24 cellular contexts compared by ENCODE assay signal in genomic region chr10:77969029-77969635, GRCh38. TPM values are rescaled to one million over a fixed set of nuclear protein-coding genes. Genes with fewer than 3 reads are reported as not detected.
DNase-seq lines count a peak whose midpoint lies in the region; ATAC-seq and TF ChIP-seq lines count a peak whose summit lies in the region.
"Had no signal": no experiment of that assay in that cellular context is flagged by ENCODE, and none has a peak within 500 bp of the region (broad histone marks: within the 10 kb centered on the region; RNA-seq: fewer than 3 reads in every experiment).

No MANE protein-coding gene starts in this region.

- no peak for TF ChIP-seq EP300 in neural cell (conservative IDR thresholded peaks at IDR 0.05; ENCODE audit: poor library complexity, severe bottlenecking)

- TF ChIP-seq RAD21 in neural cell (conservative IDR thresholded peaks at IDR 0.05), result no peak

- peak overlapping the region; percentile 42 to 58 for H3K27ac ChIP-seq in breast epithelium
- peak overlapping the region; percentile 94 for H3K27ac ChIP-seq in neural cell (ENCODE audit: low read length)
- H3K27ac ChIP-seq in gastrocnemius medialis, result peak overlapping the region; percentile 34 to 95 (median 90)
- H3K27ac ChIP-seq in body of pancreas, result no peak overlapping the region

- H3K4me2 ChIP-seq in neural cell (ENCODE audit: low read length), result no peak overlapping the region

- H3K4me3 ChIP-seq in breast epithelium (no peak overlapping the region), neural cell (ENCODE audit: low read length) (no peak overlapping the region), gastrocnemius medialis (no peak overlapping the region), body of pancreas (no peak overlapping the region)

- no peaks in the 10 kb centered on the region for H3K4me1 ChIP-seq in breast epithelium
- peaks cover 20 to 36% of the 10 kb centered on the region in 2 donors for H3K4me1 ChIP-seq in gastrocnemius medialis
- peaks cover 9% of the 10 kb centered on the region for H3K4me1 ChIP-seq in body of pancreas

- TF ChIP-seq CTCF in breast epithelium (IDR thresholded peaks at IDR 0.05), result no peak
- TF ChIP-seq CTCF in MCF 10A (IDR thresholded peaks at IDR 0.05; ENCODE audit: unreplicated experiment), result no peak
- no peak for TF ChIP-seq CTCF in neural cell (IDR thresholded peaks at IDR 0.05; ENCODE audit: poor library complexity, severe bottlenecking)
- no peak for TF ChIP-seq CTCF in gastrocnemius medialis (IDR thresholded peaks at IDR 0.05 in 4 of 5, conservative IDR thresholded peaks at IDR 0.05 in 1 of 5)
- TF ChIP-seq CTCF in body of pancreas (IDR thresholded peaks at IDR 0.05), result no peak

- no peaks in the 10 kb centered on the region for H3K4me1 Mint-ChIP-seq in MCF 10A (ENCODE audit: insufficient read depth, unreplicated experiment)
- peaks cover 7 to 9% of the 10 kb centered on the region in 2 donors for H3K4me1 Mint-ChIP-seq in effector memory CD8-positive, alpha-beta T cell (ENCODE audit: low read depth in 2 of 2)
- H3K4me1 Mint-ChIP-seq in activated T-helper 17 cell treated with anti-CD3 and anti-CD28 coated beads, Interleukin-2, amount 50 U/mL, for 72 hours, result no peaks in the 10 kb centered on the region

- ATAC-seq in gastrocnemius medialis (no peak), body of pancreas (no peak)
- no peak for ATAC-seq in effector memory CD8-positive, alpha-beta T cell (replicated peaks)
- ATAC-seq in activated T-helper 17 cell treated with anti-CD3 and anti-CD28 coated beads, Interleukin-2, amount 50 U/mL, for 72 hours (replicated peaks), result no peak
- ATAC-seq: left lobe of liver, natural killer cell, Right ventricle myocardium inferior, WTC11 had no signal

- no TSS peak for BruUV-seq in MCF 10A (replicated peaks; lab: Mats Ljungman, UMichigan)

- WGBS in body of pancreas, 2 donors, result 66 to 78% methylated on average over 7 of the region's 7 CpGs

- H3K9me3 ChIP-seq in breast epithelium (no peaks in the 10 kb centered on the region), neural cell (ENCODE audit: low read length) (no peaks in the 10 kb centered on the region), gastrocnemius medialis (no peaks in the 10 kb centered on the region), body of pancreas (no peaks in the 10 kb centered on the region)

- intact Hi-C loops in breast epithelium (cut with DNase I; ENCODE audit: low total_unique reads) (no loop called here), MCF 10A (cut with micrococcal nuclease) (no loop called here), gastrocnemius medialis (cut with DNase I; ENCODE audit: low total_unique reads) (no loop called here), body of pancreas (cut with DNase I) (no loop called here)

- CTCF ChIA-PET in MCF 10A (lab: Yijun Ruan, JAX), result interaction anchor here (0.6 to 1.4 kb wide), 3 partner anchors 16 to 124 kb away, joined by 3 to 10 read pairs (median 3); no protein-coding TSS in a partner anchor

- DNase-seq in breast epithelium (ENCODE audit: low spot score in 2 of 2), result no peak
- DNase-seq in MCF 10A (ENCODE audit: unreplicated experiment), result no peak
- no peak for DNase-seq in gastrocnemius medialis
- no peak for DNase-seq in effector memory CD8-positive, alpha-beta T cell
- no peak for DNase-seq in central memory CD4-positive, alpha-beta T cell
- no peak for DNase-seq in body of pancreas
- DNase-seq: activated CD4-positive, alpha-beta T cell treated with anti-CD3 and anti-CD28 coated beads, Interleukin-2, amount 50 U/mL, for 4 hours; activated CD8-positive, alpha-beta memory T cell treated with anti-CD3 and anti-CD28 coated beads, Interleukin-2, amount 50 U/mL, for 4 hours; activated effector memory CD4-positive, alpha-beta T cell treated with Interleukin-2 at 50 U/mL for 16 hours; activated naive CD8-positive, alpha-beta T cell treated with anti-CD3 and anti-CD28 coated beads, Interleukin-2, amount 10 ng/mL, durations not matched to agents 7 days and 5 days; CD8-positive, alpha-beta memory T cell; effector memory CD4-positive, alpha-beta T cell; MM.1S; natural killer cell; NCI-H146; OCI-M1; small intestine; stimulated activated CD4-positive, alpha-beta T cell treated with anti-CD3 and anti-CD28 coated beads, Interleukin-1b, Interleukin-23, amount 100 ng/mL, for 48 hours; T-helper 9 cell had no signal

- POLR2A ChIA-PET in MCF 10A (lab: Yijun Ruan, JAX), result interaction anchor here (0.7 to 1.3 kb wide), 4 partner anchors 13 to 96 kb away, joined by 3 to 8 read pairs (median 4); no protein-coding TSS in a partner anchor

- H3K9me2 ChIP-seq in neural cell (ENCODE audit: insufficient read depth, low read length), result no peaks in the 10 kb centered on the region

- H3K27ac Mint-ChIP-seq in MCF 10A (ENCODE audit: low read depth, unreplicated experiment), result no peak overlapping the region
- peak overlapping the region in 1 of 2 donors; percentile 58 for H3K27ac Mint-ChIP-seq in effector memory CD8-positive, alpha-beta T cell
- no peak overlapping the region for H3K27ac Mint-ChIP-seq in activated T-helper 17 cell treated with anti-CD3 and anti-CD28 coated beads, Interleukin-2, amount 50 U/mL, for 72 hours
- H3K27ac Mint-ChIP-seq: activated naive CD8-positive, alpha-beta T cell treated with anti-CD3 and anti-CD28 coated beads, Interleukin-2, amount 10 ng/mL, durations not matched to agents 7 days and 5 days; CD8-positive, alpha-beta memory T cell; natural killer cell; WTC11 had no signal

- no peak overlapping the region for H3K4me3 Mint-ChIP-seq in MCF 10A (ENCODE audit: unreplicated experiment)
- H3K4me3 Mint-ChIP-seq in effector memory CD8-positive, alpha-beta T cell, result no peak overlapping the region
- H3K4me3 Mint-ChIP-seq in activated T-helper 17 cell treated with anti-CD3 and anti-CD28 coated beads, Interleukin-2, amount 50 U/mL, for 72 hours, result no peak overlapping the region
- H3K4me3 Mint-ChIP-seq: activated naive CD8-positive, alpha-beta T cell treated with anti-CD3 and anti-CD28 coated beads, Interleukin-2, amount 10 ng/mL, durations not matched to agents 7 days and 5 days; CD8-positive, alpha-beta memory T cell; natural killer cell; WTC11 had no signal

- no peaks in the 10 kb centered on the region for H3F3A ChIP-seq in neural cell (ENCODE audit: insufficient read depth, low read length, poor library complexity, severe bottlenecking)

- no peaks in the 10 kb centered on the region for H3K9me3 Mint-ChIP-seq in MCF 10A (ENCODE audit: unreplicated experiment)
- no peaks in the 10 kb centered on the region for H3K9me3 Mint-ChIP-seq in effector memory CD8-positive, alpha-beta T cell
- no peaks in the 10 kb centered on the region for H3K9me3 Mint-ChIP-seq in activated T-helper 17 cell treated with anti-CD3 and anti-CD28 coated beads, Interleukin-2, amount 50 U/mL, for 72 hours
- H3K9me3 Mint-ChIP-seq: CD8-positive, alpha-beta memory T cell; natural killer cell had no signal

- H3K36me3 ChIP-seq in breast epithelium (no peaks in the 10 kb centered on the region), neural cell (ENCODE audit: insufficient read depth, low read length) (peaks cover 6% of the 10 kb centered on the region), gastrocnemius medialis (no peaks in the 10 kb centered on the region), body of pancreas (replicated peaks in 1 of 2; ENCODE audit: insufficient read depth in 1 of 2, low read depth in 2 of 2) (no peaks in the 10 kb centered on the region)

- H3K36me3 Mint-ChIP-seq in MCF 10A (ENCODE audit: insufficient read depth, unreplicated experiment), result no peaks in the 10 kb centered on the region
- no peaks in the 10 kb centered on the region for H3K36me3 Mint-ChIP-seq in effector memory CD8-positive, alpha-beta T cell (ENCODE audit: insufficient read depth)
- H3K36me3 Mint-ChIP-seq in activated T-helper 17 cell treated with anti-CD3 and anti-CD28 coated beads, Interleukin-2, amount 50 U/mL, for 72 hours (ENCODE audit: low read depth), result peaks cover 10% of the 10 kb centered on the region
- H3K36me3 Mint-ChIP-seq: natural killer cell had no signal

- H3K27me3 ChIP-seq in breast epithelium (no peaks in the 10 kb centered on the region), neural cell (ENCODE audit: insufficient read depth, low read depth, low read length) (no peaks in the 10 kb centered on the region), gastrocnemius medialis (no peaks in the 10 kb centered on the region), body of pancreas (no peaks in the 10 kb centered on the region)

- TF ChIP-seq POLR2A in breast epithelium (IDR thresholded peaks at IDR 0.05) (no peak), gastrocnemius medialis (IDR thresholded peaks at IDR 0.05) (no peak), body of pancreas (IDR thresholded peaks at IDR 0.05) (no peak)

- peak overlapping the region; percentile 36 for H3K9ac ChIP-seq in neural cell (ENCODE audit: low read length)

- no peaks in the 10 kb centered on the region for H3K79me2 ChIP-seq in neural cell (replicated peaks; ENCODE audit: insufficient read depth, low read length)

- in situ Hi-C loops in gastrocnemius medialis (cut with MboI; ENCODE audit: low sequenced_read_pairs in 4 of 4), result no loop called here

- no peak overlapping the region for H2AFZ ChIP-seq in neural cell (ENCODE audit: low read depth, low read length)

- no peaks in the 10 kb centered on the region for H3K27me3 Mint-ChIP-seq in MCF 10A (ENCODE audit: insufficient read depth, unreplicated experiment)
- H3K27me3 Mint-ChIP-seq in effector memory CD8-positive, alpha-beta T cell, result peaks cover 6 to 20% of the 10 kb centered on the region in 2 donors
- peaks cover 7% of the 10 kb centered on the region for H3K27me3 Mint-ChIP-seq in activated T-helper 17 cell treated with anti-CD3 and anti-CD28 coated beads, Interleukin-2, amount 50 U/mL, for 72 hours
- H3K27me3 Mint-ChIP-seq: activated naive CD8-positive, alpha-beta T cell treated with anti-CD3 and anti-CD28 coated beads, Interleukin-2, amount 10 ng/mL, durations not matched to agents 7 days and 5 days had no signal

- no peaks in the 10 kb centered on the region for H4K20me1 ChIP-seq in neural cell (ENCODE audit: insufficient read depth)

TF ChIP-seq in neural cell, 6 proteins besides CTCF, POLR2A, EP300 and RAD21 (continues in another document):
- no peak for TF ChIP-seq EZH2 (IDR thresholded peaks at IDR 0.05; ENCODE audit: borderline replicate concordance, insufficient read depth, low read length, poor library complexity, severe bottlenecking)
- no peak for TF ChIP-seq SMC3 (conservative IDR thresholded peaks at IDR 0.05; ENCODE audit: poor library complexity)
- TF ChIP-seq TAF1 (IDR thresholded peaks at IDR 0.05; ENCODE audit: low read depth), result no peak
- TF ChIP-seq POLR2AphosphoS5 (IDR thresholded peaks at IDR 0.05), result no peak
- TF ChIP-seq MXI1 (conservative IDR thresholded peaks at IDR 0.05; ENCODE audit: poor library complexity, severe bottlenecking), result no peak

RNA-seq across cellular contexts. Expression of gene DLG5, which starts 42.6 kb away (rescaled TPM):
- 100 to 1,000 TPM in 2 of 3 donors, 10 to 100 TPM in 1; 43.0 to 192 (median 138) TPM for total RNA-seq in breast epithelium
- total RNA-seq in MCF 10A (2022), result 126 and 127 TPM in 2 replicates
- polyA plus RNA-seq in neural cell, result 72.9 and 84.0 TPM in 2 replicates
- polyA minus RNA-seq in neural cell, result 103 and 105 TPM in 2 replicates
- 10 to 100 TPM; 28.6 to 51.2 (median 40.3) TPM for total RNA-seq in gastrocnemius medialis
- total RNA-seq in activated T-helper 17 cell treated with anti-CD3 and anti-CD28 coated beads, Interleukin-2, amount 50 U/mL, for 72 hours, result 1 to 10 TPM; 3.0 to 7.1 TPM
- total RNA-seq in body of pancreas, result 10 to 100 TPM; 22.6 to 35.6 TPM

Comparison
In these comparisons a context has a peak if more than half of its experiments do, and no peak if none do; other contexts are left out.
1. H3K27ac ChIP-seq: peak in breast epithelium (2 of 2), neural cell (single experiment) and gastrocnemius medialis (4 of 4); none in body of pancreas (0 of 4).